20 cellular contexts compared by ENCODE assay signal in the genomic region with DNA sequence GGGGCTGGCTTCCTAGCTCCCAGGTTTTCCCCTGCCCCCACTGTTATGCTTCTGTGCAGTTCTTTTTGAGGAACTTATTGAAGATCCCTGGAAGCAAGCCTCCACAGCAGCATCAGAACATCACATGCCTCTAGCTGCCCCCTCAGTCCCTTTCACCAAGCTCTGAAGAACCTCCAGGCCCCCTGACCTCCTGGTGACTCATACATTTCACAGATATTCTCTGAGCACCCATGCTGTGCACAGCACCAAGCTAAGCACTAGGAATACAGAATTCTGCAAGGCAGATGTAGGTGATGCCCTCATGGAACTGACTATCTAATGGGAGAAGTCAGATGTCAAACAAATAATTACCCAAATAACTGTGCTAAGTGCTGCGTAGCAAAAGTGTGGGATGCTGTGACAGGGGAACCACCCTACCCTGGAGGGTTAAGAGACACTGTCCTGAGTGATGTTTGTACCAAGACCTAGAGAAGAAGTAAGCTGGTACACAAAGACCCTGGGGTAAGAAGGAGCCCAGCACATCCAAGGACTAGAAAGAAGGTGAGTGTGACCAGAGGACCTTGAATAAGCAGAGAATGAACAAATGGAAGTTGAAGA.
DNase-seq lines count a peak whose midpoint lies in the region; ATAC-seq, FAIRE-seq and TF ChIP-seq lines count a peak whose summit lies in the region.
"Had no signal": no experiment of that assay in that cellular context is flagged by ENCODE, and none has a peak within 500 bp of the region (broad histone marks: within the 10 kb centered on the region; RNA-seq: fewer than 3 reads in every experiment).

No MANE protein-coding gene starts in this region.

- no peaks in the 10 kb centered on the region for H3K79me1 ChIP-seq in mesendoderm (ENCODE audit: low read length)

- no peak for FAIRE-seq in HTR-8/SVneo (lab: Jason Lieb, UNC)
- FAIRE-seq: G401.6, GM18507, HepG2 had no signal

- H2BK120ac ChIP-seq in mesendoderm (ENCODE audit: low read depth, low read length), result no peak overlapping the region

- no peaks in the 10 kb centered on the region for H4K20me1 ChIP-seq in HCT116 (ENCODE audit: insufficient read depth)
- H4K20me1 ChIP-seq: BLaER1 treated with 17β-estradiol and CSF1 and Interleukin-3, amounts not matched to agents 10 nM and 100 nM had no signal

- H3K27me3 ChIP-seq in HCT116 (ENCODE audit: insufficient read depth, low read length), result no peaks in the 10 kb centered on the region
- peaks cover 7% of the 10 kb centered on the region for H3K27me3 ChIP-seq in mesendoderm (ENCODE audit: insufficient read depth, low read length, poor library complexity)
- H3K27me3 ChIP-seq: BLaER1 treated with 17β-estradiol and CSF1 and Interleukin-3, amounts not matched to agents 10 nM and 100 nM; colonic mucosa; right lobe of liver had no signal

- no peak overlapping the region for H2AK5ac ChIP-seq in mesendoderm (ENCODE audit: low read length)

- H3K18ac ChIP-seq in mesendoderm (ENCODE audit: low read length), result no peak overlapping the region

- no peak for TF ChIP-seq RAD21 in HCT116 (IDR thresholded peaks at IDR 0.05; ENCODE audit: low read depth)

- BruUV-seq in HCT116 (replicated peaks; lab: Mats Ljungman, UMichigan), result no TSS peak

- no peak overlapping the region for H3K4ac ChIP-seq in mesendoderm (ENCODE audit: low read depth, low read length)

- POLR2A ChIA-PET in HCT116 (lab: Charles Lee), result no interaction called here

- no CpG with 5 or more reads among the region's 1 CpG for WGBS in mesendoderm (ENCODE audit: extremely low coverage, insufficient coverage, low lambda C conversion rate)

- no peaks in the 10 kb centered on the region for H3K9me2 ChIP-seq in HCT116 (ENCODE audit: insufficient read depth)

- intact Hi-C loops in HCT116 (cut with micrococcal nuclease), result no loop called here

- H3K9ac ChIP-seq in HCT116 (ENCODE audit: low read length) (no peak overlapping the region), mesendoderm (ENCODE audit: low read length) (no peak overlapping the region)
- H3K9ac ChIP-seq: BLaER1 treated with 17β-estradiol and CSF1 and Interleukin-3, amounts not matched to agents 10 nM and 100 nM had no signal

- no peaks in the 10 kb centered on the region for H3K9me3 ChIP-seq in HCT116 (ENCODE audit: control insufficient read depth in 1 of 2, insufficient read depth in 1 of 2, low read depth in 1 of 2, low read length in 2 of 2)
- H3K9me3 ChIP-seq: BLaER1 treated with 17β-estradiol and CSF1 and Interleukin-3, amounts not matched to agents 10 nM and 100 nM; colonic mucosa; right lobe of liver had no signal

- no peak overlapping the region for H4K5ac ChIP-seq in mesendoderm (ENCODE audit: low read length)

- H2BK15ac ChIP-seq in mesendoderm (replicated peaks; ENCODE audit: low read depth), result no peak overlapping the region

- RAD21 ChIA-PET in HCT116 (lab: Charles Lee; ENCODE audit: low non-redundant PET in 1 of 2, low total read pairs in 2 of 2, uncharacterized antibody in 2 of 2, unreplicated experiment in 2 of 2), result no interaction called here

- H3K4me2 ChIP-seq in HCT116 (ENCODE audit: low read length) (no peak overlapping the region), mesendoderm (ENCODE audit: low read length) (no peak overlapping the region)

- H3K56ac ChIP-seq in mesendoderm (ENCODE audit: low read length), result no peak overlapping the region

- H3K23ac ChIP-seq in mesendoderm (ENCODE audit: low read length), result no peak overlapping the region

- CTCF ChIA-PET in HCT116 (lab: Charles Lee), result no interaction called here

- H3K36me3 ChIP-seq in HCT116 (ENCODE audit: control insufficient read depth in 1 of 2, insufficient read depth in 2 of 2, low read length in 2 of 2), result no peaks in the 10 kb centered on the region
- no peaks in the 10 kb centered on the region for H3K36me3 ChIP-seq in mesendoderm (ENCODE audit: control insufficient read depth, insufficient read depth, low read length)
- H3K36me3 ChIP-seq: BLaER1 treated with 17β-estradiol and CSF1 and Interleukin-3, amounts not matched to agents 10 nM and 100 nM; colonic mucosa; right lobe of liver had no signal

- peak; percentile 73 for DNase-seq in CD1c-positive myeloid dendritic cell (ENCODE audit: extremely low spot score)
- no peak for DNase-seq in HCT116 (ENCODE audit: low read depth, low spot score)
- peak; percentile 42 for DNase-seq in brain pericyte (ENCODE audit: low read depth, low spot score)
- DNase-seq in mesendoderm, result peak; percentile 49
- no peak for DNase-seq in HTR-8/SVneo (ENCODE audit: insufficient read length, low spot score)
- no peak for DNase-seq in cerebellar nuclear complex (lab: John Stamatoyannopoulos, UW)
- no peak for DNase-seq in NCI-H1694 treated with DMSO at 0.1 percent for 48 hours (lab: John Stamatoyannopoulos, UW)
- DNase-seq: ACHN; colonic mucosa; H9; natural killer cell; right lobe of liver; stimulated activated CD4-positive, alpha-beta T cell treated with anti-CD3 and anti-CD28 coated beads, Interleukin-15, amount 100 ng/mL, for 24 hours; T-helper 17 cell had no signal

- H2AFZ ChIP-seq in HCT116 (ENCODE audit: low read depth, low read length, poor library complexity, severe bottlenecking), result no peak overlapping the region

- H3K4me1 ChIP-seq in HCT116 (ENCODE audit: control insufficient read depth in 1 of 2, insufficient read depth in 2 of 2, low read length in 2 of 2) (peaks cover 3 to 6% of the 10 kb centered on the region in 2 experiments; a peak in 2 of 4 replicates), mesendoderm (ENCODE audit: control insufficient read depth, low read depth, low read length) (peaks cover 20% of the 10 kb centered on the region)
- H3K4me1 ChIP-seq: colonic mucosa, right lobe of liver had no signal

- no peak for TF ChIP-seq POLR2A in HCT116 (IDR thresholded peaks at IDR 0.05; ENCODE audit: borderline replicate concordance, extremely low read depth, insufficient read depth, insufficient read length)

- no peaks in the 10 kb centered on the region for H3K79me2 ChIP-seq in HCT116 (ENCODE audit: insufficient read depth, low read length)
- no peaks in the 10 kb centered on the region for H3K79me2 ChIP-seq in mesendoderm (ENCODE audit: control insufficient read depth, insufficient read depth, low read length)

- H3K4me3 ChIP-seq in HCT116 (replicated peaks in 1 of 2; ENCODE audit: low read depth in 1 of 2, low read length in 2 of 2) (no peak overlapping the region), mesendoderm (ENCODE audit: low read length) (no peak overlapping the region)
- H3K4me3 ChIP-seq: BLaER1 treated with 17β-estradiol and CSF1 and Interleukin-3, amounts not matched to agents 10 nM and 100 nM; colonic mucosa; right lobe of liver had no signal

- ATAC-seq in HCT116 (peak; percentile 46; the same call in 1 of the 2 replicates), GM19351 (IDR thresholded peaks at IDR 0.05; ENCODE audit: unreplicated experiment) (no peak)
- ATAC-seq: HepG2, left lobe of liver, natural killer cell, T-helper 17 cell had no signal

- H4K8ac ChIP-seq in mesendoderm (ENCODE audit: low read depth, low read length), result no peak overlapping the region

- H2BK5ac ChIP-seq in mesendoderm (ENCODE audit: low read length), result no peak overlapping the region

- TF ChIP-seq CTCF in HCT116 (IDR thresholded peaks at IDR 0.05 in 2 of 3, conservative IDR thresholded peaks at IDR 0.05 in 1 of 3; ENCODE audit: borderline replicate concordance in 1 of 3, insufficient read depth in 1 of 3, low read depth in 2 of 3, low read length in 2 of 3), result no peak

- H3K27ac ChIP-seq in HCT116 (ENCODE audit: low read depth, low read length), result no peak overlapping the region
- H3K27ac ChIP-seq in mesendoderm (ENCODE audit: low read depth, low read length), result no peak overlapping the region
- H3K27ac ChIP-seq: BLaER1 treated with 17β-estradiol and CSF1 and Interleukin-3, amounts not matched to agents 10 nM and 100 nM; colonic mucosa; right lobe of liver had no signal

TF ChIP-seq in HCT116, 20 proteins besides CTCF, POLR2A, EP300 and RAD21:
- TF ChIP-seq, protein P1, sequence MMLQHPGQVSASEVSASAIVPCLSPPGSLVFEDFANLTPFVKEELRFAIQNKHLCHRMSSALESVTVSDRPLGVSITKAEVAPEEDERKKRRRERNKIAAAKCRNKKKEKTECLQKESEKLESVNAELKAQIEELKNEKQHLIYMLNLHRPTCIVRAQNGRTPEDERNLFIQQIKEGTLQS (IDR thresholded peaks at IDR 0.05), result no peak
- no peak for TF ChIP-seq ZNF274 (IDR thresholded peaks at IDR 0.05; ENCODE audit: low read depth, low read length)
- no peak for TF ChIP-seq YY1 (IDR thresholded peaks at IDR 0.05; ENCODE audit: extremely low read depth, insufficient replicate concordance, low read depth, low read length)
- no peak for TF ChIP-seq POLR2AphosphoS5 (IDR thresholded peaks at IDR 0.05; ENCODE audit: low read depth, low read length)
- TF ChIP-seq EZH2phosphoT487 (IDR thresholded peaks at IDR 0.05; ENCODE audit: borderline replicate concordance), result no peak
- TF ChIP-seq SIN3A (IDR thresholded peaks at IDR 0.05; ENCODE audit: low read depth), result no peak
- TF ChIP-seq TCF7L2 (IDR thresholded peaks at IDR 0.05; ENCODE audit: borderline replicate concordance, extremely low read depth, insufficient read depth, insufficient read length), result no peak
- TF ChIP-seq EZH2 (IDR thresholded peaks at IDR 0.05), result no peak
- TF ChIP-seq ELF1 (IDR thresholded peaks at IDR 0.05; ENCODE audit: borderline replicate concordance, low read depth), result no peak

Comparison
In these comparisons a context has a peak if more than half of its experiments do, and no peak if none do; other contexts are left out.
1. DNase-seq: peak in CD1c-positive myeloid dendritic cell (single experiment), brain pericyte (single experiment) and mesendoderm (single experiment); none in HCT116 (single experiment), HTR-8/SVneo (single experiment), cerebellar nuclear complex (0 of 2) and NCI-H1694 treated with DMSO at 0.1 percent for 48 hours (single experiment).